In genomic region chr12:1518763-1519516, GRCh38 we compare ENCODE assay signal across 10 cellular contexts.
DNase-seq lines count a peak whose midpoint lies in the region; ATAC-seq, FAIRE-seq and TF ChIP-seq lines count a peak whose summit lies in the region.
"Had no signal": no experiment of that assay in that cellular context is flagged by ENCODE, and none has a peak within 500 bp of the region (broad histone marks: within the 10 kb centered on the region; RNA-seq: fewer than 3 reads in every experiment).

No MANE protein-coding gene starts in this region.

- CTCF ChIA-PET in K562 (lab: Yijun Ruan, JAX; ENCODE audit: low intra/inter-chr PET ratio), result interaction anchor here (0.6 kb wide), 1 partner anchor 1046 kb away, joined by 5 read pairs; no protein-coding TSS in a partner anchor

- H3K4me3 ChIP-seq in K562 (no peak overlapping the region), mucosa of descending colon (no peak overlapping the region)

- peak overlapping the region; percentile 32; the same call in 1 of the 2 replicates for H2AFZ ChIP-seq in K562 (ENCODE audit: low read depth, low read length)

- TF ChIP-seq EP300 in K562 (IDR thresholded peaks at IDR 0.05; ENCODE audit: low read length), result no peak

- no peaks in the 10 kb centered on the region for H4K20me1 ChIP-seq in K562 (replicated peaks; ENCODE audit: control insufficient read depth, insufficient read depth, low read length)

- H3K27ac ChIP-seq in K562 (ENCODE audit: extremely low read depth, low read depth, low read length), result no peak overlapping the region

- H3K9ac ChIP-seq in K562 (ENCODE audit: insufficient read depth in 1 of 2, low read depth in 2 of 2, low read length in 2 of 2), result peak overlapping the region in 1 of 2 experiments; percentile 70; a peak in 2 of 4 replicates

- TF ChIP-seq CTCF in K562 (IDR thresholded peaks at IDR 0.05 in 2 of 3, conservative IDR thresholded peaks at IDR 0.05 in 1 of 3; ENCODE audit: insufficient read depth in 2 of 3, low read depth in 1 of 3, low read length in 3 of 3), result no peak
- no peak for TF ChIP-seq CTCF in mucosa of descending colon (IDR thresholded peaks at IDR 0.05)
- TF ChIP-seq CTCF in GM13977 (IDR thresholded peaks at IDR 0.05; ENCODE audit: extremely low read depth, insufficient read depth, missing control alignments), result no peak

- FAIRE-seq in K562 (lab: Jason Lieb, UNC), result no peak
- FAIRE-seq: frontal cortex had no signal

- ATAC-seq in K562 (peak; percentile 66), mucosa of descending colon (peak; percentile 84), HG03045 (IDR thresholded peaks at IDR 0.05; ENCODE audit: unreplicated experiment) (no peak)

- intact Hi-C loops in K562 (cut with micrococcal nuclease) (loop anchor here (10.0 kb wide), 1 partner anchor 56 kb away; no protein-coding TSS in a partner anchor), mucosa of descending colon (cut with DNase I, micrococcal nuclease) (no loop called here)

- peak; percentile 67 for DNase-seq in DMS153 (lab: John Stamatoyannopoulos, UW)
- DNase-seq in NCI-H1417 (lab: John Stamatoyannopoulos, UW), result peak; percentile 54 to 86 (median 81)
- DNase-seq in K562 (ENCODE audit: extremely low read depth in 1 of 4, low spot score in 3 of 4), result peak in 3 of 4 experiments; percentile 26 to 35 (median 35)
- peak in 1 of 3 donors; percentile 49 for DNase-seq in mucosa of descending colon
- no peak for DNase-seq in GM13977 (ENCODE audit: low spot score)
- DNase-seq in NCI-H1694 (lab: John Stamatoyannopoulos, UW), result no peak
- DNase-seq in activated naive CD4-positive, alpha-beta T cell treated with Interleukin-2 at 50 U/mL for 16 hours, result no peak
- DNase-seq: activated CD4-positive, alpha-beta T cell treated with anti-CD3 and anti-CD28 coated beads for 4 hours had no signal

- TF ChIP-seq POLR2A in K562 (conservative IDR thresholded peaks at IDR 0.05), result no peak

- in situ Hi-C loops in K562 (cut with MboI), result no loop called here
- in situ Hi-C loops in GM13977 (cut with MboI; ENCODE audit: low pct_unique_long_range_greater_than_20kb, low sequenced_read_pairs, unreplicated experiment), result no loop called here

- H3K4me2 ChIP-seq in K562 (ENCODE audit: insufficient read depth, low read length), result peak overlapping the region; percentile 32; the same call in 1 of the 2 replicates

- H3K9me3 ChIP-seq in K562 (replicated peaks; ENCODE audit: control insufficient read depth, insufficient read depth, low read depth, low read length) (no peaks in the 10 kb centered on the region; the same call in 1 of the 2 replicates), mucosa of descending colon (no peaks in the 10 kb centered on the region)

- no peaks in the 10 kb centered on the region for H3K27me3 ChIP-seq in K562 (ENCODE audit: control insufficient read depth in 2 of 2, insufficient read depth in 2 of 2, low read length in 2 of 2)

- no peaks in the 10 kb centered on the region for H3K9me1 ChIP-seq in K562 (ENCODE audit: control insufficient read depth, insufficient read depth, low read length)

- POLR2A ChIA-PET in K562 (lab: Yijun Ruan, JAX), result no interaction called here

- WGBS in K562 (ENCODE audit: insufficient coverage, low coverage, missing lambda C conversion rate), result 37% methylated on average over 15 of the region's 23 CpGs

- no TSS peak for BruUV-seq in K562 (replicated peaks; lab: Mats Ljungman, UMichigan)

- H3K4me1 ChIP-seq in K562 (replicated peaks in 1 of 2; ENCODE audit: control insufficient read depth in 2 of 2, insufficient read depth in 2 of 2, low read length in 2 of 2) (peaks cover 8 to 11% of the 10 kb centered on the region in 2 experiments; a peak in 4 of 5 replicates), mucosa of descending colon (ENCODE audit: low read depth) (peaks cover 12% of the 10 kb centered on the region)

- no peak for TF ChIP-seq RAD21 in K562 (CRISPR knock-in tag; conservative IDR thresholded peaks at IDR 0.05 in 1 of 2, IDR thresholded peaks at IDR 0.05 in 1 of 2)

- no peaks in the 10 kb centered on the region for H3K36me3 ChIP-seq in K562 (ENCODE audit: control insufficient read depth, insufficient read depth, low read length)
- no peaks in the 10 kb centered on the region for H3K36me3 ChIP-seq in mucosa of descending colon (ENCODE audit: low read depth)

- H3K79me2 ChIP-seq in K562 (ENCODE audit: control insufficient read depth, insufficient read depth, low read length), result no peaks in the 10 kb centered on the region

TF ChIP-seq in K562, 482 proteins besides CTCF, POLR2A, EP300 and RAD21:
- TF ChIP-seq CC2D1A (IDR thresholded peaks at IDR 0.05) (no peak), NCOA6 (IDR thresholded peaks at IDR 0.05) (no peak), PKNOX1 (IDR thresholded peaks at IDR 0.05) (peak; percentile 30; the same call in 1 of the 2 replicates), EGR1 (conservative IDR thresholded peaks at IDR 0.05) (0 out of 2 replicates have a peak, but pooled peaks have one; percentile 5), CREM (IDR thresholded peaks at IDR 0.05; ENCODE audit: low read depth) (peak; percentile 20; the same call in 1 of the 2 replicates), MEIS2 (IDR thresholded peaks at IDR 0.05; ENCODE audit: partially characterized antibody) (peak; percentile 54)

Comparison
In these comparisons a context has a peak if more than half of its experiments do, and no peak if none do; other contexts are left out.
1. DNase-seq: peak in DMS153 (single experiment), NCI-H1417 (3 of 3) and K562 (3 of 4); none in GM13977 (single experiment), NCI-H1694 (single experiment) and activated naive CD4-positive, alpha-beta T cell treated with Interleukin-2 at 50 U/mL for 16 hours (single experiment).